ENCODE assay signal across 12 cellular contexts in the genomic region with DNA sequence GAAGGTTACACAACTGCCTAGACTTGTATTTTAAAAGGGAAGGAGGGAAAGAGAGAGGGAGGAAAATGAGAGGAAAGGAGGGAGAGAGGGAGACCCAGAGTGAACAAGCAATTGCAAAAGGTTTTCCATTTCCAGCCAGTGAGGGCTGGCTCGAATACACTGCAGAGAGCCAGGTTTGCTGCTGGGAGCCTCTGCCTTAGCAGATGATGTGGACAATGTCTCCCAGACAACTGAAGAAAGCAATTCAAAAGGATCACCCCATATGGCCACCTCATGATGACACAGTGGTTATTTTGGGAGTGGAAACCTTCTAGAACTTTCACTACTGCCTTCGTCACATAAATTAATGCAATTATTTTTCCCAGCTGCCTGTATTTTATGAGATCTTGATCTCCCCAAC.
DNase-seq lines count a peak whose midpoint lies in the region; ATAC-seq and TF ChIP-seq lines count a peak whose summit lies in the region.
"Had no signal": no experiment of that assay in that cellular context is flagged by ENCODE, and none has a peak within 500 bp of the region (broad histone marks: within the 10 kb centered on the region; RNA-seq: fewer than 3 reads in every experiment).

No MANE protein-coding gene starts in this region.

- H3K27ac Mint-ChIP-seq in activated naive CD8-positive, alpha-beta T cell treated with anti-CD3 and anti-CD28 coated beads for 36 hours = no peak overlapping the region
- H3K27ac Mint-ChIP-seq: activated T-helper 1 cell treated with anti-CD3 and anti-CD28 coated beads, Interleukin-12 subunit alpha, Interleukin-12 subunit beta, Interleukin-2, Interleukin-4 antibody, amounts not matched to agents 30 ng/mL and 10 ng/mL and 1 ng/mL, durations not matched to agents 14 hours and 24 hours and 36 hours had no signal

- no peak overlapping the region for H3K4me3 Mint-ChIP-seq in activated naive CD8-positive, alpha-beta T cell treated with anti-CD3 and anti-CD28 coated beads for 36 hours
- H3K4me3 Mint-ChIP-seq: activated T-helper 1 cell treated with anti-CD3 and anti-CD28 coated beads, Interleukin-12 subunit alpha, Interleukin-12 subunit beta, Interleukin-2, Interleukin-4 antibody, amounts not matched to agents 30 ng/mL and 10 ng/mL and 1 ng/mL, durations not matched to agents 14 hours and 24 hours and 36 hours had no signal

- 70% methylated on average over 2 of the region's 2 CpGs for WGBS in right cardiac atrium

- H3K4me1 ChIP-seq in right cardiac atrium (ENCODE audit: control insufficient read depth, insufficient read depth, low read length) (peaks cover 36% of the 10 kb centered on the region), uterus (peaks cover 0 to 5% of the 10 kb centered on the region in 2 donors)

- intact Hi-C loops in right cardiac atrium (cut with DNase I) = no loop called here
- intact Hi-C loops in Right ventricle myocardium inferior (cut with DNase I) = no loop called here
- intact Hi-C loops in uterus (cut with DNase I; ENCODE audit: low total_unique reads) = no loop called here

- peaks cover 14% of the 10 kb centered on the region for H3K4me1 Mint-ChIP-seq in activated naive CD8-positive, alpha-beta T cell treated with anti-CD3 and anti-CD28 coated beads for 36 hours

- DNase-seq in right cardiac atrium = no peak
- DNase-seq in Right ventricle myocardium inferior (ENCODE audit: missing footprints) = no peak
- peak; percentile 57 for DNase-seq in choroid plexus epithelial cell (ENCODE audit: low read depth)
- DNase-seq in medulla oblongata (ENCODE audit: extremely low spot score) = peak; percentile 52
- DNase-seq in MV-4-11 (lab: John Stamatoyannopoulos, UW) = no peak
- DNase-seq in uterus = no peak
- DNase-seq in activated naive CD8-positive, alpha-beta T cell treated with anti-CD3 and anti-CD28 coated beads for 36 hours = no peak
- DNase-seq: NCI-H2081 had no signal

- TF ChIP-seq CTCF in choroid plexus epithelial cell (conservative IDR thresholded peaks at IDR 0.05; ENCODE audit: low read depth, low read length) (no peak), uterus (IDR thresholded peaks at IDR 0.05) (no peak)

- H3K4me3 ChIP-seq in right cardiac atrium (ENCODE audit: low read length) (no peak overlapping the region), choroid plexus epithelial cell (ENCODE audit: low read depth, low read length) (no peak overlapping the region), uterus (no peak overlapping the region)
- H3K4me3 ChIP-seq: skin epidermis, tibial nerve had no signal

- H3K27ac ChIP-seq in right cardiac atrium (ENCODE audit: low read length) (no peak overlapping the region), uterus (no peak overlapping the region)

- H3K9me3 ChIP-seq in right cardiac atrium (ENCODE audit: control insufficient read depth, low read length) = no peaks in the 10 kb centered on the region
- H3K9me3 ChIP-seq in uterus = no peaks in the 10 kb centered on the region
- H3K9me3 ChIP-seq: tibial nerve had no signal

- no peaks in the 10 kb centered on the region for H3K27me3 ChIP-seq in right cardiac atrium (ENCODE audit: control insufficient read depth, insufficient read depth)
- no peaks in the 10 kb centered on the region for H3K27me3 ChIP-seq in uterus
- H3K27me3 ChIP-seq: tibial nerve had no signal

- H3K36me3 Mint-ChIP-seq in activated naive CD8-positive, alpha-beta T cell treated with anti-CD3 and anti-CD28 coated beads for 36 hours = no peaks in the 10 kb centered on the region

- ATAC-seq in right cardiac atrium (peak; percentile 21 to 27), Right ventricle myocardium inferior (no peak), GM18517 (IDR thresholded peaks at IDR 0.05; ENCODE audit: unreplicated experiment) (no peak)

- no peak for TF ChIP-seq POLR2A in uterus (IDR thresholded peaks at IDR 0.05)

- no peaks in the 10 kb centered on the region for H3K27me3 Mint-ChIP-seq in activated naive CD8-positive, alpha-beta T cell treated with anti-CD3 and anti-CD28 coated beads for 36 hours

- H3K9me3 Mint-ChIP-seq in activated naive CD8-positive, alpha-beta T cell treated with anti-CD3 and anti-CD28 coated beads for 36 hours = no peaks in the 10 kb centered on the region
- H3K9me3 Mint-ChIP-seq: activated T-helper 1 cell treated with anti-CD3 and anti-CD28 coated beads, Interleukin-12 subunit alpha, Interleukin-12 subunit beta, Interleukin-2, Interleukin-4 antibody, amounts not matched to agents 30 ng/mL and 10 ng/mL and 1 ng/mL, durations not matched to agents 14 hours and 24 hours and 36 hours had no signal

- H3K36me3 ChIP-seq in uterus = no peaks in the 10 kb centered on the region

Comparison
In these comparisons a context has a peak if more than half of its experiments do, and no peak if none do; other contexts are left out.
1. ATAC-seq: peak in right cardiac atrium (2 of 2); none in Right ventricle myocardium inferior (single experiment) and GM18517 (single experiment).
2. DNase-seq: peak in choroid plexus epithelial cell (single experiment) and medulla oblongata (single experiment); none in right cardiac atrium (0 of 3), Right ventricle myocardium inferior (single experiment), MV-4-11 (single experiment), uterus (0 of 2) and activated naive CD8-positive, alpha-beta T cell treated with anti-CD3 and anti-CD28 coated beads for 36 hours (single experiment).